Comparison of ENCODE assay signal across 7 cellular contexts in the genomic region with DNA sequence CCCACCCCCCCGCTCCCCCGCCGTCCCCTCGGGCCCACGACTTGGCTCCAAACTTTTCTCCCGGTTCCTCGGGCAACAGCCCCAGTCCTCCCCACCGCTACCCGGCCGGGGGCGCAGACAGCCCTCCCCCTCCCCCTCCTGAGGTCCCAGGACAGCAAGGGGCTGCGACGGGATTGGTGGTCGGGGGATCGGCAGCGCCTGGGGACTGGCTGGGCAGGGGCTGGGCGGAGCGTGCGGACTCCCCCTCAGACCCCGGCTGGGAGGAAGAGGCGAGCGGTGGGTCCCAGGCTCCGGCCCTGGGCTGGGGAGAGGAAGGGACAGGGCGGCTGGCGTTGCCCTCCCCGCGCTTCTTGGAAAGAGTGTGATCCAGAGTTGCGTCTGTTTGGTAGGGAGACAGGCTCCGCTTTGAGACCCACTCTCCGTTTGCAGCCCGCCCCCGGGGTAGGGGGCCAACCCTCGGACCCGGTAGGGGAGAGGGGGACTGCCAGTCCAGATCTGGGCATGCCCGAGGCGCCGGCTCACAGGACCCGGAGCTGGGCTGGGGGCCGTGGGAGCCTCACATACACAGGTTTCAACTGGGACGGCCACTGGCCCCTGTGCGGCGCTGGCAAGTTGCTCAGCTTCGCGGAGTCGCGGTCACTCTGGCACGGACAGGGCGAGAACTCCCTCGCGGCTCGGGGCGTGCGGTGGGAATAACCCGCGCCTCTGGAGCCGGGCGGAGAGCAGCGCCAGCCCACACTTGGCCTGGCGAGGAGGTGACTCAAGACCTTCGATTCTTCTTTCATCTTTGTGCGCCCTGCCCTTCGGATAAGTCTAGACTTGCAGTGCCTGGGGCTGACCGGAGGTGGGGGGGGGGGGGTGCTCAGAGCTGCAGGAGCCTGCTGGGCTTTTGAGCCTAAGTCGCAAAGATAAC. TPM values are rescaled to one million over a fixed set of nuclear protein-coding genes. Genes with fewer than 3 reads are reported as not detected.
DNase-seq lines count a peak whose midpoint lies in the region; ATAC-seq, FAIRE-seq and TF ChIP-seq lines count a peak whose summit lies in the region.

No MANE protein-coding gene starts in this region.

- H3K27ac ChIP-seq in HepG2 (ENCODE audit: extremely low read length, insufficient read depth, low read length), result peak overlapping the region; percentile 93

- WGBS in HepG2 (ENCODE audit: low lambda C conversion rate), result 0% methylated on average over 11 of the region's 64 CpGs

- TF ChIP-seq POLR2A in HepG2 (IDR thresholded peaks at IDR 0.05; ENCODE audit: insufficient read depth in 1 of 2, low read depth in 2 of 2, low read length in 2 of 2), result peak in 1 of 2 experiments; percentile 78; a peak in 1 of 4 replicates

- peaks cover 71% of the 10 kb centered on the region for H3K4me1 ChIP-seq in HepG2 (ENCODE audit: insufficient read depth, low read length)

- no peak for FAIRE-seq in HepG2 (lab: Jason Lieb, UNC)

- H3K27ac Mint-ChIP-seq in type B pancreatic cell, result peak overlapping the region; percentile 78

- H3K4me3 Mint-ChIP-seq in type B pancreatic cell, result peak overlapping the region; percentile 86

- H3K4me3 ChIP-seq in choroid plexus epithelial cell (ENCODE audit: low read depth, low read length), result peak overlapping the region; percentile 96
- H3K4me3 ChIP-seq in HepG2 (replicated peaks in 1 of 3; ENCODE audit: insufficient read depth in 1 of 3, low read depth in 2 of 3, low read length in 3 of 3), result peak overlapping the region; percentile 88 to 97 (median 92)

- in situ Hi-C loops in HepG2 (cut with HindIII; ENCODE audit: extremely low pct_ligation_motif_present, low pct_unique_long_range_greater_than_20kb), result no loop called here

- no peak for TF ChIP-seq RAD21 in HepG2 (CRISPR knock-in tag; IDR thresholded peaks at IDR 0.05)

- peaks cover 60% of the 10 kb centered on the region for H3K79me2 ChIP-seq in HepG2 (ENCODE audit: insufficient read depth, low read length)

- no peaks in the 10 kb centered on the region for H3K27me3 ChIP-seq in HepG2 (ENCODE audit: control insufficient read depth in 1 of 2, insufficient read depth in 2 of 2, low read length in 2 of 2)

- H3K9ac ChIP-seq in HepG2 (ENCODE audit: insufficient read depth, low read depth, low read length), result peak overlapping the region; percentile 92

- TF ChIP-seq CTCF in choroid plexus epithelial cell (conservative IDR thresholded peaks at IDR 0.05; ENCODE audit: low read depth, low read length), result no peak
- no peak for TF ChIP-seq CTCF in HepG2 (CRISPR knock-in tag; IDR thresholded peaks at IDR 0.05)
- no peak for TF ChIP-seq CTCF in type B pancreatic cell (conservative IDR thresholded peaks at IDR 0.05)

- no peaks in the 10 kb centered on the region; a peak in 3 of 5 replicates for H3K36me3 ChIP-seq in HepG2 (replicated peaks in 1 of 2; ENCODE audit: control insufficient read depth in 1 of 2, insufficient read depth in 2 of 2, low read length in 2 of 2)

- BruUV-seq in HepG2 (replicated peaks; lab: Mats Ljungman, UMichigan), result no TSS peak

- no peak for TF ChIP-seq EP300 in HepG2 (IDR thresholded peaks at IDR 0.05; ENCODE audit: low read depth in 2 of 2, low read length in 2 of 2)
- TF ChIP-seq EP300 in HepG2 (CRISPR knock-in tag; IDR thresholded peaks at IDR 0.05; ENCODE audit: borderline replicate concordance), result no peak

- H2AFZ ChIP-seq in HepG2 (ENCODE audit: low read length), result no peak overlapping the region

- ATAC-seq in HepG2, result peak; percentile 70
- ATAC-seq in HG03025 (IDR thresholded peaks at IDR 0.05; ENCODE audit: low FRiP score, unreplicated experiment), result no peak

- H3K27me3 Mint-ChIP-seq in type B pancreatic cell, result no peaks in the 10 kb centered on the region

- peak; percentile 84 for DNase-seq in GM03348 (ENCODE audit: low spot score)
- DNase-seq in NCI-H69 (lab: John Stamatoyannopoulos, UW), result peak; percentile 86
- peak; percentile 81 for DNase-seq in choroid plexus epithelial cell (ENCODE audit: low read depth)
- peak; percentile 79 for DNase-seq in HepG2 (ENCODE audit: low spot score)
- peak; percentile 87 for DNase-seq in type B pancreatic cell (ENCODE audit: extremely low spot score, unreplicated experiment)
- DNase-seq in Kasumi-1 (lab: John Stamatoyannopoulos, UW), result no peak

- no peaks in the 10 kb centered on the region for H3K9me3 ChIP-seq in HepG2 (ENCODE audit: low read length)

- CTCF ChIA-PET in HepG2 (lab: Yijun Ruan, JAX; ENCODE audit: low intra/inter-chr PET ratio, low total read pairs), result no interaction called here

- intact Hi-C loops in HepG2 (cut with micrococcal nuclease; ENCODE audit: unreplicated experiment), result loop anchor here (2.0 to 10.0 kb wide), 2 partner anchors 15 to 969 kb away; a partner anchor contains a TSS

- H3K4me2 ChIP-seq in HepG2 (ENCODE audit: low read depth, low read length), result peak overlapping the region; percentile 92

- H4K20me1 ChIP-seq in HepG2 (ENCODE audit: insufficient read depth, low read length), result peaks cover 37% of the 10 kb centered on the region

- H3K9me3 Mint-ChIP-seq in type B pancreatic cell, result no peaks in the 10 kb centered on the region

- POLR2A ChIA-PET in HepG2 (lab: Yijun Ruan, JAX), result interaction anchor here (0.9 to 1.6 kb wide), 4 partner anchors 14 to 18 kb away, joined by 3 to 8 read pairs (median 6); no protein-coding TSS in a partner anchor

- peaks cover 5% of the 10 kb centered on the region for H3K36me3 Mint-ChIP-seq in type B pancreatic cell

- H3K4me1 Mint-ChIP-seq in type B pancreatic cell (ENCODE audit: unreplicated experiment), result peaks cover 65% of the 10 kb centered on the region

TF ChIP-seq in HepG2, 621 proteins besides CTCF, POLR2A, EP300 and RAD21 (continues in another document):
- TF ChIP-seq ZNF230 (CRISPR knock-in tag; IDR thresholded peaks at IDR 0.05) (0 out of 2 replicates have a peak, but pooled peaks have one; percentile 48), ZNF781 (CRISPR knock-in tag; IDR thresholded peaks at IDR 0.05; ENCODE audit: borderline replicate concordance, not compliant biosample characterization) (no peak), ZNF138 (CRISPR knock-in tag; IDR thresholded peaks at IDR 0.05; ENCODE audit: low read depth) (no peak), ETV5 (CRISPR knock-in tag; IDR thresholded peaks at IDR 0.05; ENCODE audit: borderline replicate concordance) (peak; percentile 38; the same call in 1 of the 2 replicates), ZNF367 (CRISPR knock-in tag; IDR thresholded peaks at IDR 0.05; ENCODE audit: borderline replicate concordance) (no peak)
- TF ChIP-seq, protein P1, sequence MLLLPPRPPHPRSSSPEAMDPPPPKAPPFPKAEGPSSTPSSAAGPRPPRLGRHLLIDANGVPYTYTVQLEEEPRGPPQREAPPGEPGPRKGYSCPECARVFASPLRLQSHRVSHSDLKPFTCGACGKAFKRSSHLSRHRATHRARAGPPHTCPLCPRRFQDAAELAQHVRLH (CRISPR knock-in tag; IDR thresholded peaks at IDR 0.05; ENCODE audit: borderline replicate concordance, low read depth), result no peak; the same call in 1 of the 2 replicates
- TF ChIP-seq, protein P2, sequence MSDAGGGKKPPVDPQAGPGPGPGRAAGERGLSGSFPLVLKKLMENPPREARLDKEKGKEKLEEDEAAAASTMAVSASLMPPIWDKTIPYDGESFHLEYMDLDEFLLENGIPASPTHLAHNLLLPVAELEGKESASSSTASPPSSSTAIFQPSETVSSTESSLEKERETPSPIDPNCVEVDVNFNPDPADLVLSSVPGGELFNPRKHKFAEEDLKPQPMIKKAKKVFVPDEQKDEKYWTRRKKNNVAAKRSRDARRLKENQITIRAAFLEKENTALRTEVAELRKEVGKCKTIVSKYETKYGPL (CRISPR knock-in tag; IDR thresholded peaks at IDR 0.05), result peak; percentile 70; the same call in 1 of the 2 replicates

RNA-seq across cellular contexts. Expression of a gene that starts 1.0 kb away (rescaled TPM):
- total RNA-seq in HepG2 (2016; rRNA removed; fragmentation: Illumina TruSeq; extraction: Trizol), result 11.9 and 21.4 TPM in 2 replicates
- 7.5 TPM in 2 replicates for total RNA-seq in HepG2 (2016; cell fraction: cytosol; rRNA removed; fragmentation: Illumina TruSeq; extraction: Trizol; ENCODE audit: low read depth)
- total RNA-seq in HepG2 (2016; cell fraction: insoluble cytoplasmic fraction; rRNA removed; fragmentation: Illumina TruSeq; extraction: Trizol), result 10.8 and 20.0 TPM in 2 replicates
- total RNA-seq in HepG2 (2016; cell fraction: membrane; rRNA removed; fragmentation: Illumina TruSeq; extraction: Trizol), result 20.4 and 22.9 TPM in 2 replicates
- 19.5 and 22.7 TPM in 2 replicates for total RNA-seq in HepG2 (2016; cell fraction: nucleus; rRNA removed; fragmentation: Illumina TruSeq; extraction: Trizol)
- 20.3 and 27.9 TPM in 2 replicates for polyA plus RNA-seq in HepG2 (2011; rRNA removed)
- polyA plus RNA-seq in HepG2 (2011; cell fraction: cytosol; rRNA removed), result 17.7 and 23.1 TPM in 2 replicates
- polyA plus RNA-seq in HepG2 (2011; cell fraction: nucleus; rRNA removed), result 18.1 and 21.0 TPM in 2 replicates
- 12.6 and 19.6 TPM in 2 replicates for polyA plus RNA-seq in HepG2 (2012)
- polyA plus RNA-seq in HepG2 (2016; cell fraction: cytosol; fragmentation: Illumina TruSeq; extraction: Trizol; ENCODE audit: low read depth), result 8.7 and 9.4 TPM in 2 replicates
- 14.2 and 18.9 TPM in 2 replicates for polyA plus RNA-seq in HepG2 (2016; cell fraction: insoluble cytoplasmic fraction; fragmentation: Illumina TruSeq; extraction: Trizol; ENCODE audit: low read depth)
- 23.1 and 23.6 TPM in 2 replicates for polyA plus RNA-seq in HepG2 (2016; cell fraction: membrane; fragmentation: Illumina TruSeq; extraction: Trizol; ENCODE audit: low read depth)
- polyA plus RNA-seq in HepG2 (2016; cell fraction: nucleus; fragmentation: Illumina TruSeq; extraction: Trizol; ENCODE audit: insufficient read depth, low read depth), result 30.1 and 34.2 TPM in 2 replicates
- polyA minus RNA-seq in HepG2 (2011; rRNA and poly(A)+ RNA removed; ENCODE audit: low replicate concordance), result 66.3 and 74.4 TPM in 2 replicates
- polyA minus RNA-seq in HepG2 (2011; cell fraction: cytosol; rRNA and poly(A)+ RNA removed), result 16.7 and 18.5 TPM in 2 replicates
- polyA minus RNA-seq in HepG2 (2011; cell fraction: nucleus; rRNA and poly(A)+ RNA removed), result 11.3 and 15.5 TPM in 2 replicates
- total RNA-seq in type B pancreatic cell (ENCODE audit: low replicate concordance), result 32.8 and 36.7 TPM in 2 replicates

Comparison
In these comparisons a context has a peak if more than half of its experiments do, and no peak if none do; other contexts are left out.
1. DNase-seq: peak in GM03348 (single experiment), NCI-H69 (single experiment), choroid plexus epithelial cell (single experiment), HepG2 (single experiment) and type B pancreatic cell (single experiment); none in Kasumi-1 (0 of 2).